8 cellular contexts compared by ENCODE assay signal in the genomic region with DNA sequence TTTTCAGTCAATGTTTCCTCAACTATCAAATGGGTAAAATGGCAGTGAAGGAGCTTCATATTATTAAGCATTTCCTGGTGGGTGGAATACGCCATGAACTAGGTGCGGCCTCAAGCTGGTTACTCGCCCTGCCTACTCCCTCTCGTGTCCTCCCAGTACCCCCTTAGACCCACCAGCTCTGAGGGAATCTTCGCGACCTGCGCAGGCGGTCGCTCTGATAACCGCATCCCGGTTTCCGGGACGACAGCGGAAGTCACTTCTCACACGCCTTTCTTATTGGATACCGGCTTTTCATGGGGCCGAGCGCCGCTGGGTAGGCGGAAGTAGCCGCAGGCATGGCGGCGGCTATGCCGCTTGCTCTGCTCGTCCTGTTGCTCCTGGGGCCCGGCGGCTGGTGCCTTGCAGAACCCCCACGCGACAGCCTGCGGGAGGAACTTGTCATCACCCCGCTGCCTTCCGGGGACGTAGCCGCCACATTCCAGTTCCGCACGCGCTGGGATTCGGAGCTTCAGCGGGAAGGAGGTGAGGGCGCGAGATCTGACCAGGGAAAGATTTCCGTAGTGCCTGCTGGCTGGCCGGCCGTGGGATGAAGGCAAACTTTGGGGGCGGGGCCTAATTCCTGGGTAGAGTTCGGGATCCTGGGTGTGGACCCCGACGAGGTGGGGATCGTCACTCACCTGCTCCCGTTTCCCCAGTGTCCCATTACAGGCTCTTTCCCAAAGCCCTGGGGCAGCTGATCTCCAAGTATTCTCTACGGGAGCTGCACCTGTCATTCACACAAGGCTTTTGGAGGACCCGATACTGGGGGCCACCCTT. TPM values are rescaled to one million over a fixed set of nuclear protein-coding genes. Genes with fewer than 3 reads are reported as not detected.
DNase-seq lines count a peak whose midpoint lies in the region; ATAC-seq lines count a peak whose summit lies in the region.

TSS of gene PIGT (plus strand) at position 320 of the 816 bp plus-strand sequence. CDS start at position 336, 16 bp downstream.

- peak within 1 kb of the TSS in 1 of 2 experiments; percentile 63 for H3K14ac ChIP-seq in mesenchymal stem cell (ENCODE audit: low read length in 2 of 2)

- H2BK120ac ChIP-seq in mesenchymal stem cell (ENCODE audit: low read depth, low read length), result no peak within 1 kb of the TSS

- H3K23ac ChIP-seq in mesenchymal stem cell (ENCODE audit: low read length in 2 of 2), result peak within 1 kb of the TSS in 1 of 2 experiments; percentile 94

- peak within 1 kb of the TSS; percentile 94 for H3K4me2 ChIP-seq in mesenchymal stem cell (ENCODE audit: low read length, poor library complexity, severe bottlenecking)

- H3K27me3 Mint-ChIP-seq in effector memory CD8-positive, alpha-beta T cell, result no peaks in the 10 kb centered on the region

- H3K18ac ChIP-seq in mesenchymal stem cell (ENCODE audit: low read depth in 1 of 2, low read length in 2 of 2), result peak within 1 kb of the TSS; percentile 81 to 89

- no peak within 1 kb of the TSS for H2BK5ac ChIP-seq in mesenchymal stem cell (ENCODE audit: low read depth, low read length, poor library complexity, severe bottlenecking)

- H3K27ac Mint-ChIP-seq in effector memory CD8-positive, alpha-beta T cell, result peak within 1 kb of the TSS; percentile 96 to 97

- POLR2A ChIA-PET in activated CD8-positive, alpha-beta memory T cell treated with anti-CD3 and anti-CD28 coated beads for 36 hours (lab: Charles Lee), result interaction anchor here (0.9 to 1.9 kb wide), 3 partner anchors 9 to 53 kb away, joined by 5 to 9 read pairs (median 8); partner anchors contain the start of genes DBNDD2 and SYS1

- H3K36me3 ChIP-seq in mesenchymal stem cell (ENCODE audit: control insufficient read depth in 1 of 2, insufficient read depth in 2 of 2, low read depth in 1 of 2, low read length in 2 of 2), result peaks cover 12 to 24% of the 10 kb centered on the region in 2 experiments

- no peak within 1 kb of the TSS for H2AK5ac ChIP-seq in mesenchymal stem cell (ENCODE audit: low read length, severe bottlenecking)

- H3K4me3 ChIP-seq in mesenchymal stem cell (ENCODE audit: insufficient read depth in 1 of 2, low read depth in 1 of 2, low read length in 2 of 2), result peak within 1 kb of the TSS; percentile 84 to 94

- DNase-seq in CMK (ENCODE audit: low read depth), result peak; percentile 61
- peak; percentile 67 for DNase-seq in HS-5 (ENCODE audit: low read depth)
- DNase-seq in NOMO-1 treated with DMSO at 0.1 percent for 48 hours (lab: John Stamatoyannopoulos, UW; ENCODE audit: unreplicated experiment), result peak; percentile 85
- peak; percentile 85 to 88 (median 86) for DNase-seq in effector memory CD8-positive, alpha-beta T cell
- DNase-seq in mesenchymal stem cell, result peak; percentile 88
- DNase-seq in stimulated activated CD8-positive, alpha-beta memory T cell treated with anti-CD3 and anti-CD28 coated beads, Interleukin-12 subunit alpha, Interleukin-12 subunit beta, amount 100 ng/mL, for 24 hours (ENCODE audit: extremely low read depth), result peak; percentile 74

- H3K27ac ChIP-seq in mesenchymal stem cell (ENCODE audit: low read length, poor library complexity, severe bottlenecking), result peak within 1 kb of the TSS; percentile 26

- H3K4ac ChIP-seq in mesenchymal stem cell (ENCODE audit: low read depth in 1 of 2, low read length in 2 of 2), result peak within 1 kb of the TSS; percentile 68 to 75

- peak within 1 kb of the TSS; percentile 65 for H2BK15ac ChIP-seq in mesenchymal stem cell (ENCODE audit: low read depth, poor library complexity, severe bottlenecking)

- H3K27me3 ChIP-seq in mesenchymal stem cell (ENCODE audit: control insufficient read depth in 1 of 2, insufficient read depth in 1 of 2, low read length in 2 of 2), result no peaks in the 10 kb centered on the region

- H3K79me1 ChIP-seq in mesenchymal stem cell (replicated peaks; ENCODE audit: low read length, poor library complexity, severe bottlenecking), result peaks cover 21% of the 10 kb centered on the region

- peak within 1 kb of the TSS in 1 of 2 experiments; percentile 21 for H2BK12ac ChIP-seq in mesenchymal stem cell (ENCODE audit: low read length in 2 of 2)

- H4K91ac ChIP-seq in mesenchymal stem cell (ENCODE audit: low read length), result peak within 1 kb of the TSS; percentile 89

- peak within 1 kb of the TSS; percentile 99 for H4K8ac ChIP-seq in mesenchymal stem cell (ENCODE audit: low read length)

- no peaks in the 10 kb centered on the region for H3K9me3 Mint-ChIP-seq in effector memory CD8-positive, alpha-beta T cell

- peak within 1 kb of the TSS; percentile 72 for H2AFZ ChIP-seq in mesenchymal stem cell (ENCODE audit: low read depth, low read length)

- WGBS in mesenchymal stem cell, result 1% methylated on average over 48 of the region's 52 CpGs

- ATAC-seq in GM19467 (IDR thresholded peaks at IDR 0.05; ENCODE audit: unreplicated experiment), result peak; percentile 60
- ATAC-seq in effector memory CD8-positive, alpha-beta T cell (replicated peaks), result peak; percentile 95

- peak within 1 kb of the TSS; percentile 94 to 98 for H3K4me3 Mint-ChIP-seq in effector memory CD8-positive, alpha-beta T cell

- peaks cover 13% of the 10 kb centered on the region for H3K4me1 ChIP-seq in mesenchymal stem cell (ENCODE audit: control insufficient read depth, insufficient read depth, low read depth, low read length)

- H3K9me3 ChIP-seq in mesenchymal stem cell (ENCODE audit: control insufficient read depth, low read length), result no peaks in the 10 kb centered on the region

- H3K4me1 Mint-ChIP-seq in effector memory CD8-positive, alpha-beta T cell (ENCODE audit: low read depth in 2 of 2), result peaks cover 31 to 34% of the 10 kb centered on the region in 2 donors

- H3K9ac ChIP-seq in mesenchymal stem cell (ENCODE audit: low read length), result peak within 1 kb of the TSS; percentile 97

- H3K36me3 Mint-ChIP-seq in effector memory CD8-positive, alpha-beta T cell (ENCODE audit: insufficient read depth), result peaks cover 32% of the 10 kb centered on the region

- CTCF ChIA-PET in activated CD8-positive, alpha-beta memory T cell treated with anti-CD3 and anti-CD28 coated beads for 36 hours (lab: Charles Lee), result interaction anchor here (1.3 to 5.0 kb wide), 4 partner anchors 21 to 355 kb away, joined by 3 to 26 read pairs (median 16); partner anchors contain the start of gene SYS1

RNA-seq across cellular contexts. Expression of gene PIGT, which starts in this region (rescaled TPM):
- total RNA-seq in activated CD8-positive, alpha-beta memory T cell treated with anti-CD3 and anti-CD28 coated beads for 36 hours, result 10 to 100 TPM; 76.6 to 80.1 TPM
- 148 TPM for polyA plus RNA-seq in mesenchymal stem cell (2013, experiment 1 of 2)
- polyA plus RNA-seq in mesenchymal stem cell (2013, experiment 2 of 2), result 151 TPM

Comparison
In these comparisons a context has a peak if more than half of its experiments do, and no peak if none do; other contexts are left out.
1. Peak in every context shown above with its lines: DNase-seq, ATAC-seq, H3K4me3 ChIP-seq and H3K27ac ChIP-seq.